In the genomic region with DNA sequence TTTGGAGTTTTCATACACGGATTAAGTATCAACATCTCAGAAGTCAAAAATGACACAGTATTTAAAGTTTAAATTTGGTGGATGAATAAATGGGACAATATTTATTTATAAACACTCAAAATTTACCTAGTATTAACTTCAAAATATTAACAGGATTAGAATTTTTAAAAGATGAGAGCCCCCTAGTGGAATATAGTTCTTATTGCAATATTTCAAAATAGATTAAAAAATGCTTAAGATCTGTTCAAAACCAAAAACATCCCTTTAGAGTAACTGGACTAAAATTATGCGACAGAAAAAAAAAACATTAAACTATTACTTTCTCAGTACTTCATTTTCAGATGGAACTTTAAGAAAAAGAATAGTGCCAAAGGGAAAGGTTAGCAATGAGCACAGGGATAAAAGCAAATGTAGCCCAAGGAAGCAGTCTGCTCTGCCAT, we compare ENCODE assay signal across 8 cellular contexts. TPM values are rescaled to one million over a fixed set of nuclear protein-coding genes. Genes with fewer than 3 reads are reported as not detected.
DNase-seq lines count a peak whose midpoint lies in the region; FAIRE-seq and TF ChIP-seq lines count a peak whose summit lies in the region.

No MANE protein-coding gene starts in this region.

- BruUV-seq in A673 (replicated peaks; lab: Mats Ljungman, UMichigan), result no TSS peak

- FAIRE-seq in TTC549 (lab: Jason Lieb, UNC), result peak; percentile 87

- TF ChIP-seq CTCF in A673 (conservative IDR thresholded peaks at IDR 0.05; ENCODE audit: low read depth, low read length) (peak; percentile 70; the same call in 1 of the 2 replicates), GM12872 (IDR thresholded peaks at IDR 0.05; ENCODE audit: insufficient read depth, low read depth, low read length) (peak; percentile 28; the same call in 1 of the 3 replicates), coronary artery (IDR thresholded peaks at IDR 0.05) (no peak)

- H3K4me1 ChIP-seq in A673 (ENCODE audit: insufficient read depth, low read length, poor library complexity, severe bottlenecking), result no peaks in the 10 kb centered on the region

- CTCF ChIA-PET in A673 (lab: Charles Lee), result interaction anchor here (1.0 to 1.1 kb wide), 3 partner anchors 73 to 184 kb away, joined by 3 to 4 read pairs (median 3); no protein-coding TSS in a partner anchor

- no peak overlapping the region for H3K27ac ChIP-seq in A673 (ENCODE audit: low read depth, low read length, poor library complexity, severe bottlenecking)
- H3K27ac ChIP-seq in coronary artery, result no peak overlapping the region

- H3K27me3 ChIP-seq in A673 (replicated peaks; ENCODE audit: insufficient read depth, low read depth, low read length, poor library complexity), result no peaks in the 10 kb centered on the region

- DNase-seq in A673 (ENCODE audit: low spot score), result peak; percentile 28
- peak; percentile 14 for DNase-seq in iris pigment epithelial cell (ENCODE audit: low read depth)
- DNase-seq in NCI-H187 treated with DMSO at 0.1 percent for 48 hours (lab: John Stamatoyannopoulos, UW), result no peak
- no peak for DNase-seq in DMS153 (lab: John Stamatoyannopoulos, UW)
- no peak for DNase-seq in coronary artery (ENCODE audit: low spot score)
- DNase-seq in NCI-H2227 (lab: John Stamatoyannopoulos, UW; ENCODE audit: unreplicated experiment), result no peak

- no peak overlapping the region for H3K4me3 ChIP-seq in A673 (ENCODE audit: low read depth, low read length, poor library complexity, severe bottlenecking)
- H3K4me3 ChIP-seq in coronary artery, result no peak overlapping the region

- POLR2A ChIA-PET in A673 (lab: Charles Lee; ENCODE audit: low non-redundant PET), result no interaction called here

- no peaks in the 10 kb centered on the region for H3K36me3 ChIP-seq in A673 (ENCODE audit: insufficient read depth, low read length, poor library complexity, severe bottlenecking)

- no peaks in the 10 kb centered on the region for H3K9me3 ChIP-seq in A673 (ENCODE audit: low read depth, low read length, poor library complexity, severe bottlenecking)

- intact Hi-C loops in A673 (cut with micrococcal nuclease; ENCODE audit: unreplicated experiment), result loop anchor here (1.0 kb wide), 1 partner anchor 182 kb away; no protein-coding TSS in a partner anchor

RNA-seq across cellular contexts. Expression of gene SNX14, which starts 56.6 kb away (rescaled TPM):
- total RNA-seq in A673 (2021), result 30.4 and 36.3 TPM in 2 replicates

Comparison
In these comparisons a context has a peak if more than half of its experiments do, and no peak if none do; other contexts are left out.
1. DNase-seq: peak in A673 (single experiment) and iris pigment epithelial cell (single experiment); none in NCI-H187 treated with DMSO at 0.1 percent for 48 hours (single experiment), DMS153 (single experiment), coronary artery (single experiment) and NCI-H2227 (single experiment).